19 cellular contexts compared by ENCODE assay signal in genomic region chr22:35984183-35984710, GRCh38.
"Had no signal": no experiment of that assay in that cellular context is flagged by ENCODE, and none has a peak within 500 bp of the region (broad histone marks: within the 10 kb centered on the region; RNA-seq: fewer than 3 reads in every experiment).

No MANE protein-coding gene starts in this region.

- H3K27ac Mint-ChIP-seq: activated CD4-positive, alpha-beta memory T cell treated with anti-CD3 and anti-CD28 coated beads, Interleukin-2, amount 10 ng/mL, durations not matched to agents 7 days and 5 days; activated CD4-positive, alpha-beta T cell treated with anti-CD3 and anti-CD28 coated beads, Interleukin-2, amount 10 ng/mL, durations not matched to agents 7 days and 5 days; activated naive CD4-positive, alpha-beta T cell treated with anti-CD3 and anti-CD28 coated beads, Interleukin-2, amount 10 ng/mL, durations not matched to agents 7 days and 5 days; activated naive CD8-positive, alpha-beta T cell treated with anti-CD3 and anti-CD28 coated beads, Interleukin-2, amount 50 U/mL, for 24 hours; activated T-cell treated with anti-CD3 and anti-CD28 coated beads, Interleukin-2, amount 50 U/mL, for 24 hours had no signal

- H3K4me3 Mint-ChIP-seq: activated CD4-positive, alpha-beta memory T cell treated with anti-CD3 and anti-CD28 coated beads, Interleukin-2, amount 10 ng/mL, durations not matched to agents 7 days and 5 days; activated CD4-positive, alpha-beta T cell treated with anti-CD3 and anti-CD28 coated beads, Interleukin-2, amount 10 ng/mL, durations not matched to agents 7 days and 5 days; activated naive CD4-positive, alpha-beta T cell treated with anti-CD3 and anti-CD28 coated beads, Interleukin-2, amount 10 ng/mL, durations not matched to agents 7 days and 5 days; activated naive CD8-positive, alpha-beta T cell treated with anti-CD3 and anti-CD28 coated beads, Interleukin-2, amount 50 U/mL, for 24 hours; activated T-cell treated with anti-CD3 and anti-CD28 coated beads, Interleukin-2, amount 50 U/mL, for 24 hours; WTC11 had no signal

- DNase-seq: activated CD4-positive, alpha-beta memory T cell treated with anti-CD3 and anti-CD28 coated beads, Interleukin-2, amount 10 ng/mL, durations not matched to agents 7 days and 5 days; activated CD4-positive, alpha-beta T cell treated with anti-CD3 and anti-CD28 coated beads for 1 hour; activated CD4-positive, alpha-beta T cell treated with anti-CD3 and anti-CD28 coated beads, Interleukin-2, amount 10 ng/mL, durations not matched to agents 7 days and 5 days; activated CD8-positive, alpha-beta memory T cell treated with anti-CD3 and anti-CD28 coated beads, Interleukin-2, amount 50 U/mL, for 48 hours; activated gamma-delta T cell; activated naive CD4-positive, alpha-beta T cell treated with anti-CD3 and anti-CD28 coated beads, Interleukin-2, amount 10 ng/mL, durations not matched to agents 7 days and 5 days; activated naive CD8-positive, alpha-beta T cell treated with anti-CD3 and anti-CD28 coated beads, Interleukin-2, amount 50 U/mL, for 24 hours; activated T-cell treated with anti-CD3 and anti-CD28 coated beads, Interleukin-2, amount 50 U/mL, for 24 hours; amygdala; central memory CD4-positive, alpha-beta T cell; foreskin keratinocyte; left ventricle myocardium inferior; mucosa of descending colon; ovary; stimulated activated CD4-positive, alpha-beta T cell treated with anti-CD3 and anti-CD28 coated beads, Interleukin-15, amount 100 ng/mL, for 24 hours; stimulated activated CD4-positive, alpha-beta T cell treated with anti-CD3 and anti-CD28 coated beads, Interleukin-2, amount 100 ng/mL, for 24 hours; stimulated activated naive CD4-positive, alpha-beta T cell treated with Interleukin-2 at 50 U/mL for 16 hours; T-helper 2 cell had no signal

- H3K9me3 Mint-ChIP-seq: activated CD4-positive, alpha-beta memory T cell treated with anti-CD3 and anti-CD28 coated beads, Interleukin-2, amount 10 ng/mL, durations not matched to agents 7 days and 5 days; activated CD4-positive, alpha-beta T cell treated with anti-CD3 and anti-CD28 coated beads, Interleukin-2, amount 10 ng/mL, durations not matched to agents 7 days and 5 days; activated naive CD4-positive, alpha-beta T cell treated with anti-CD3 and anti-CD28 coated beads, Interleukin-2, amount 10 ng/mL, durations not matched to agents 7 days and 5 days; activated naive CD8-positive, alpha-beta T cell treated with anti-CD3 and anti-CD28 coated beads, Interleukin-2, amount 50 U/mL, for 24 hours; activated T-cell treated with anti-CD3 and anti-CD28 coated beads, Interleukin-2, amount 50 U/mL, for 24 hours had no signal

- ATAC-seq: activated naive CD8-positive, alpha-beta T cell treated with anti-CD3 and anti-CD28 coated beads, Interleukin-2, amount 50 U/mL, for 24 hours; foreskin keratinocyte; mucosa of descending colon; WTC11 had no signal

- H3K36me3 Mint-ChIP-seq: activated naive CD4-positive, alpha-beta T cell treated with anti-CD3 and anti-CD28 coated beads, Interleukin-2, amount 10 ng/mL, durations not matched to agents 7 days and 5 days had no signal

- H3K4me1 Mint-ChIP-seq: activated CD4-positive, alpha-beta memory T cell treated with anti-CD3 and anti-CD28 coated beads, Interleukin-2, amount 10 ng/mL, durations not matched to agents 7 days and 5 days; activated CD4-positive, alpha-beta T cell treated with anti-CD3 and anti-CD28 coated beads, Interleukin-2, amount 10 ng/mL, durations not matched to agents 7 days and 5 days; activated naive CD4-positive, alpha-beta T cell treated with anti-CD3 and anti-CD28 coated beads, Interleukin-2, amount 10 ng/mL, durations not matched to agents 7 days and 5 days; activated naive CD8-positive, alpha-beta T cell treated with anti-CD3 and anti-CD28 coated beads, Interleukin-2, amount 50 U/mL, for 24 hours had no signal
